Comparison of ENCODE assay signal across 8 cellular contexts in genomic region chr10:110746254-110746826, GRCh38.
DNase-seq lines count a peak whose midpoint lies in the region; ATAC-seq and TF ChIP-seq lines count a peak whose summit lies in the region.

No MANE protein-coding gene starts in this region.

- H3K4me1 Mint-ChIP-seq in osteocyte (ENCODE audit: unreplicated experiment) = peaks cover 21% of the 10 kb centered on the region

- no peaks in the 10 kb centered on the region for H3K9me3 ChIP-seq in PC-3 (ENCODE audit: low read length)

- H3K36me3 Mint-ChIP-seq in osteocyte (ENCODE audit: unreplicated experiment) = no peaks in the 10 kb centered on the region

- CTCF ChIA-PET in PC-3 (lab: Charles Lee) = interaction anchor here (0.6 to 1.0 kb wide), 5 partner anchors 116 to 172 kb away, joined by 3 to 4 read pairs (median 3); no protein-coding TSS in a partner anchor

- no peaks in the 10 kb centered on the region for H3F3A ChIP-seq in PC-3 (ENCODE audit: low read length, unreplicated experiment)

- H3K27ac Mint-ChIP-seq in osteocyte (ENCODE audit: unreplicated experiment) = no peak overlapping the region

- no peaks in the 10 kb centered on the region for H3K4me1 ChIP-seq in PC-3 (ENCODE audit: insufficient read depth, low read length)

- H4K20me1 ChIP-seq in PC-3 (ENCODE audit: low read length) = no peaks in the 10 kb centered on the region

- intact Hi-C loops in PC-3 (cut with micrococcal nuclease) = loop anchor here (1.0 to 5.0 kb wide), 6 partner anchors 28 to 171 kb away; partner anchors contain the start of genes BBIP1, PDCD4 and SHOC2

- H3K9ac ChIP-seq in PC-3 (ENCODE audit: low read length) = no peak overlapping the region

- H3K27me3 Mint-ChIP-seq in osteocyte (ENCODE audit: unreplicated experiment) = no peaks in the 10 kb centered on the region

- TF ChIP-seq CTCF in PC-3 (conservative IDR thresholded peaks at IDR 0.05; ENCODE audit: low read depth, low read length) = peak; percentile 78
- TF ChIP-seq CTCF in osteocyte (IDR thresholded peaks at IDR 0.05) = peak; percentile 93

- H3K36me3 ChIP-seq in PC-3 (ENCODE audit: low read depth, low read length) = no peaks in the 10 kb centered on the region

- no peak overlapping the region for H3K4me3 ChIP-seq in PC-3 (ENCODE audit: low read length)

- no peaks in the 10 kb centered on the region for H3K9me2 ChIP-seq in PC-3 (replicated peaks; ENCODE audit: low read length)

- H3K4me3 Mint-ChIP-seq in osteocyte (ENCODE audit: unreplicated experiment) = no peak overlapping the region

- peak; percentile 81 for DNase-seq in AG20443 (ENCODE audit: low spot score)
- DNase-seq in HuH-7 (ENCODE audit: low spot score) = peak; percentile 56
- peak; percentile 73 for DNase-seq in PC-3
- DNase-seq in activated gamma-delta T cell treated with anti-CD3 and anti-CD28 coated beads, Interleukin-2, amount 50 U/mL, for 16 hours (ENCODE audit: low read depth) = peak; percentile 11
- peak; percentile 65 for DNase-seq in globus pallidus (ENCODE audit: low spot score)
- no peak for DNase-seq in osteocyte (ENCODE audit: extremely low spot score, unreplicated experiment)

- no peaks in the 10 kb centered on the region for H3K27me3 ChIP-seq in PC-3 (ENCODE audit: low read length)

- no TSS peak for BruUV-seq in PC-3 (replicated peaks; lab: Mats Ljungman, UMichigan)

- H3K27ac ChIP-seq in PC-3 (ENCODE audit: low read length) = no peak overlapping the region

- no peaks in the 10 kb centered on the region for H3K79me2 ChIP-seq in PC-3 (ENCODE audit: low read length)

- H2AFZ ChIP-seq in PC-3 (ENCODE audit: low read length) = no peak overlapping the region

- POLR2A ChIA-PET in PC-3 (lab: Charles Lee; ENCODE audit: unreplicated experiment) = interaction anchor here (0.6 kb wide), 1 partner anchor 172 kb away, joined by 5 read pairs; no protein-coding TSS in a partner anchor

- no peak overlapping the region for H3K4me2 ChIP-seq in PC-3 (ENCODE audit: low read length)

- ATAC-seq in GM18519 (IDR thresholded peaks at IDR 0.05; ENCODE audit: low FRiP score, unreplicated experiment) (peak; percentile 33), PC-3 (peak; percentile 87), GM21576 (IDR thresholded peaks at IDR 0.05; ENCODE audit: unreplicated experiment) (no peak)

- peaks cover 5% of the 10 kb centered on the region for H3K9me3 Mint-ChIP-seq in osteocyte (ENCODE audit: unreplicated experiment)
